In genomic region chr18:49621301-49621700, GRCh38 we compare ENCODE assay signal across 24 cellular contexts. TPM values are rescaled to one million over a fixed set of nuclear protein-coding genes. Genes with fewer than 3 reads are reported as not detected.
A peak's percentile ranks its signal among the peaks of the same experiment; 100 is the strongest.
DNase-seq lines count a peak whose midpoint lies in the region; ATAC-seq and TF ChIP-seq lines count a peak whose summit lies in the region.
"Had no signal": no experiment of that assay in that cellular context is flagged by ENCODE, and none has a peak within 500 bp of the region (broad histone marks: within the 10 kb centered on the region; RNA-seq: fewer than 3 reads in every experiment).

No MANE protein-coding gene starts in this region.

- peaks cover 63% of the 10 kb centered on the region for H3K4me1 Mint-ChIP-seq in neural crest cell
- H3K4me1 Mint-ChIP-seq: CD14-positive monocyte had no signal

- H4K20me1 ChIP-seq in BLaER1 treated with 17β-estradiol and CSF1 and Interleukin-3, amounts not matched to agents 10 nM and 100 nM, result no peaks in the 10 kb centered on the region

- H3K9ac ChIP-seq in BLaER1 treated with 17β-estradiol and CSF1 and Interleukin-3, amounts not matched to agents 10 nM and 100 nM, result peak overlapping the region in 1 of 11 experiments; percentile 38; a peak in 1 of 22 replicates
- H3K9ac ChIP-seq: KMS-11 had no signal

- intact Hi-C loops in esophagus muscularis mucosa (cut with DNase I), result no loop called here

- DNase-seq in AG20443 (ENCODE audit: low spot score) (peak; percentile 3), islet precursor cell (peak; percentile 29), neural crest cell (ENCODE audit: low read depth, low spot score) (no peak), esophagus muscularis mucosa (ENCODE audit: extremely low spot score) (no peak), KG1 (lab: John Stamatoyannopoulos, UW) (no peak)
- no peak for DNase-seq in activated CD8-positive, alpha-beta memory T cell treated with anti-CD3 and anti-CD28 coated beads, Interleukin-2, amount 50 U/mL, for 48 hours
- DNase-seq: CD8-positive, alpha-beta memory T cell; DMS153; DND-41; IMR-90; NCI-H1092; NCI-H1417 treated with DMSO at 0.1 percent for 48 hours; NCI-H1694 treated with DMSO at 0.1 percent for 48 hours; NCI-H2081; NCI-H226; NCI-H510A; NCI-H69; OCI-M1 had no signal

- no peak overlapping the region for H3K4me3 ChIP-seq in BLaER1 treated with 17β-estradiol and CSF1 and Interleukin-3, amounts not matched to agents 10 nM and 100 nM
- H3K4me3 ChIP-seq in esophagus muscularis mucosa, result no peak overlapping the region
- H3K4me3 ChIP-seq: A549 had no signal

- H3K27ac Mint-ChIP-seq in neural crest cell (ENCODE audit: unreplicated experiment), result no peak overlapping the region
- H3K27ac Mint-ChIP-seq: CD14-positive monocyte had no signal

- no peak overlapping the region for H3K27ac ChIP-seq in BLaER1 treated with 17β-estradiol and CSF1 and Interleukin-3, amounts not matched to agents 10 nM and 100 nM
- H3K27ac ChIP-seq in esophagus muscularis mucosa (replicated peaks in 1 of 4), result no peak overlapping the region
- H3K27ac ChIP-seq: A549, KMS-11 had no signal

- no peaks in the 10 kb centered on the region for H3K27me3 ChIP-seq in BLaER1 treated with 17β-estradiol and CSF1 and Interleukin-3, amounts not matched to agents 10 nM and 100 nM
- H3K27me3 ChIP-seq in esophagus muscularis mucosa, result no peaks in the 10 kb centered on the region

- peak overlapping the region in 9 of 11 experiments; percentile 49 to 92 (median 80); a peak in 19 of 22 replicates for H3K4me2 ChIP-seq in BLaER1 treated with 17β-estradiol and CSF1 and Interleukin-3, amounts not matched to agents 10 nM and 100 nM
- H3K4me2 ChIP-seq: A549, KMS-11 had no signal

- no peaks in the 10 kb centered on the region for H3K27me3 Mint-ChIP-seq in neural crest cell (ENCODE audit: low read depth)

- WGBS in esophagus muscularis mucosa, result 67% methylated on average over 3 of the region's 3 CpGs

- no peak for TF ChIP-seq EP300 in esophagus muscularis mucosa (IDR thresholded peaks at IDR 0.05)

- no peak for TF ChIP-seq POLR2A in esophagus muscularis mucosa (IDR thresholded peaks at IDR 0.05; ENCODE audit: low read depth)

- peak overlapping the region; percentile 1 for H3K4me3 Mint-ChIP-seq in neural crest cell
- H3K4me3 Mint-ChIP-seq: CD14-positive monocyte; CD8-positive, alpha-beta memory T cell had no signal

- ATAC-seq in HG03378 (IDR thresholded peaks at IDR 0.05; ENCODE audit: unreplicated experiment), result no peak
- ATAC-seq: A549, HCT116 had no signal

- no peaks in the 10 kb centered on the region for H3K36me3 Mint-ChIP-seq in neural crest cell (ENCODE audit: low read depth)
- H3K36me3 Mint-ChIP-seq: CD14-positive monocyte had no signal

- no peaks in the 10 kb centered on the region for H3K36me3 ChIP-seq in BLaER1 treated with 17β-estradiol and CSF1 and Interleukin-3, amounts not matched to agents 10 nM and 100 nM
- H3K36me3 ChIP-seq in esophagus muscularis mucosa, result no peaks in the 10 kb centered on the region

- TF ChIP-seq CTCF in neural crest cell (conservative IDR thresholded peaks at IDR 0.05) (no peak), esophagus muscularis mucosa (IDR thresholded peaks at IDR 0.05) (no peak)

- no peaks in the 10 kb centered on the region for H3K9me3 ChIP-seq in BLaER1 treated with 17β-estradiol and CSF1 and Interleukin-3, amounts not matched to agents 10 nM and 100 nM (replicated peaks in 1 of 11)
- no peaks in the 10 kb centered on the region for H3K9me3 ChIP-seq in esophagus muscularis mucosa
- H3K9me3 ChIP-seq: A549 had no signal

- peaks cover 11 to 37% (median 21%) of the 10 kb centered on the region in 10 experiments; a peak in 18 of 20 replicates for H3K4me1 ChIP-seq in BLaER1 treated with 17β-estradiol and CSF1 and Interleukin-3, amounts not matched to agents 10 nM and 100 nM
- H3K4me1 ChIP-seq in esophagus muscularis mucosa, result peaks cover 0 to 17% (median 15%) of the 10 kb centered on the region in 4 donors
- H3K4me1 ChIP-seq: A549 had no signal

- no peaks in the 10 kb centered on the region for H3K9me3 Mint-ChIP-seq in neural crest cell
- H3K9me3 Mint-ChIP-seq: CD8-positive, alpha-beta memory T cell had no signal

RNA-seq across cellular contexts. Expression of gene LIPG, which starts 59.4 kb away (rescaled TPM):
- total RNA-seq in neural crest cell (28.4 and 32.4 TPM in 2 replicates), esophagus muscularis mucosa (10 to 100 TPM in 1 of 4 donors, 1 to 10 TPM in 1, under 1 TPM in 1, not detected in 1; 0.06 to 11.9 (median 1.3) TPM)
- total RNA-seq: CD8-positive, alpha-beta memory T cell had no signal

Comparison
In these comparisons a context has a peak if more than half of its experiments do, and no peak if none do; other contexts are left out.
1. DNase-seq: peak in AG20443 (single experiment) and islet precursor cell (single experiment); none in neural crest cell (single experiment), esophagus muscularis mucosa (single experiment), activated CD8-positive, alpha-beta memory T cell treated with anti-CD3 and anti-CD28 coated beads, Interleukin-2, amount 50 U/mL, for 48 hours (single experiment) and KG1 (single experiment).